ENCODE assay signal across 23 cellular contexts in the genomic region with DNA sequence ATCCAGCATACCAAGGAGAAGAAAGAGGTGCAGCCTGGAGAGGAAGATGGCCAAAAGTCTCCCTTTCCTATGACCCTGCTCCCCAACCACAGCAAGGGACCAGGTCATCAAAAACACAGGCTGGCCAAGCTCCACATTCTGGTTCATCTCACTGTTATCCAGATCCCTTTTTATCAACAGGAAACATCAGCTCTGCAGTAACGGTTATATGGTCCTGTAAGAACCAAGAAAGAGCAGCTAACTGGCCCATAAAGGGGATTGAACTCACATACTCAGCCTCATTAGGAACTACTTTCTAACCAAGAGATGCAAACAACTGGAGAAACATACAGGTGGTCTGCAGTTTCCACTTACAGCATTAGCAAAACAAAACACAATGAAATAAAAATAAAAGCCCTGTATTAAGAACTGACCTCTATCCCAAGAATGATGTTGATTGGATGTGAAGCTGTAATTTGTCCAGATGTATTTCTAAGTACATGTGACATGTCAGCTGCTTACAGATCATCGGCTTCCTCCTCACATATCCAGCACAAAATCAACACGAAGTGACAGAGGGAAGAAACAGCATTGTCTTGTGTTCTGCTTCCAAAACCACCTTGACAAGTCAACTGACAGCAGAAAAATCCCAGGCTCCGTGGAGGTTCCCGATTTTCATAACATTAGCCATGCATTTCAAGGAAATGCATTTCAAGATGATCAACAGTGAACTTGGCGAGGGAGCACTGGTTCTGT.
"Had no signal": no experiment of that assay in that cellular context is flagged by ENCODE, and none has a peak within 500 bp of the region (broad histone marks: within the 10 kb centered on the region; RNA-seq: fewer than 3 reads in every experiment).

No MANE protein-coding gene starts in this region.

- H3K27me3 Mint-ChIP-seq: activated CD4-positive, alpha-beta T cell treated with anti-CD3 and anti-CD28 coated beads for 36 hours; activated CD8-positive, alpha-beta T cell treated with anti-CD3 and anti-CD28 coated beads for 36 hours; activated naive CD4-positive, alpha-beta T cell treated with anti-CD3 and anti-CD28 coated beads, Interleukin-2, amount 10 ng/mL, durations not matched to agents 7 days and 5 days; activated naive CD8-positive, alpha-beta T cell treated with anti-CD3 and anti-CD28 coated beads for 36 hours had no signal

- H3K27ac Mint-ChIP-seq: activated CD4-positive, alpha-beta T cell treated with anti-CD3 and anti-CD28 coated beads for 36 hours; activated CD8-positive, alpha-beta T cell treated with anti-CD3 and anti-CD28 coated beads for 36 hours; activated naive CD4-positive, alpha-beta T cell treated with anti-CD3 and anti-CD28 coated beads, Interleukin-2, amount 10 ng/mL, durations not matched to agents 7 days and 5 days; activated naive CD8-positive, alpha-beta T cell treated with anti-CD3 and anti-CD28 coated beads for 36 hours; activated T-cell treated with anti-CD3 and anti-CD28 coated beads, Interleukin-2, amount 50 U/mL, for 72 hours; activated T-helper 2 cell treated with anti-CD3 and anti-CD28 coated beads, Interferon-gamma antibody, Interleukin-2, Interleukin-4, amounts not matched to agents 10 μg/mL and 5 μg/mL and 100 μg/mL, durations not matched to agents 14 hours and 24 hours and 36 hours; T-helper 1 cell treated with Interleukin-12 subunit alpha and Interleukin-12 subunit beta and Interleukin-4 antibody, amounts not matched to agents 30 μg/mL and 1 μg/mL, for 36 hours had no signal

- H3K36me3 ChIP-seq: brain microvascular endothelial cell, cardiac muscle cell, WERI-Rb-1 had no signal

- H3K27me3 ChIP-seq: brain microvascular endothelial cell, cardiac muscle cell had no signal

- H3K4me3 ChIP-seq: cardiac muscle cell had no signal

- H3K4me3 Mint-ChIP-seq: activated CD4-positive, alpha-beta T cell treated with anti-CD3 and anti-CD28 coated beads for 36 hours; activated CD8-positive, alpha-beta T cell treated with anti-CD3 and anti-CD28 coated beads for 36 hours; activated naive CD4-positive, alpha-beta T cell treated with anti-CD3 and anti-CD28 coated beads, Interleukin-2, amount 10 ng/mL, durations not matched to agents 7 days and 5 days; activated naive CD8-positive, alpha-beta T cell treated with anti-CD3 and anti-CD28 coated beads for 36 hours; activated T-cell treated with anti-CD3 and anti-CD28 coated beads, Interleukin-2, amount 50 U/mL, for 72 hours; T-helper 1 cell treated with Interleukin-12 subunit alpha and Interleukin-12 subunit beta and Interleukin-4 antibody, amounts not matched to agents 30 μg/mL and 1 μg/mL, for 36 hours had no signal

- ATAC-seq: activated CD4-positive, alpha-beta T cell treated with anti-CD3 and anti-CD28 coated beads for 36 hours; activated CD8-positive, alpha-beta T cell treated with anti-CD3 and anti-CD28 coated beads for 36 hours; activated T-cell treated with anti-CD3 and anti-CD28 coated beads, Interleukin-2, amount 50 U/mL, for 72 hours; Right ventricle myocardium inferior had no signal

- H3K27ac ChIP-seq: brain microvascular endothelial cell, cardiac muscle cell, WERI-Rb-1 had no signal

- DNase-seq: activated CD4-positive, alpha-beta T cell treated with anti-CD3 and anti-CD28 coated beads for 36 hours; activated CD8-positive, alpha-beta memory T cell treated with anti-CD3 and anti-CD28 coated beads, Interleukin-2, amount 50 U/mL, for 4 hours; activated CD8-positive, alpha-beta T cell treated with anti-CD3 and anti-CD28 coated beads for 36 hours; activated gamma-delta T cell treated with Interleukin-2 at 50 U/mL for 16 hours; activated naive CD4-positive, alpha-beta T cell treated with anti-CD3 and anti-CD28 coated beads, Interleukin-2, amount 10 ng/mL, durations not matched to agents 7 days and 5 days; activated naive CD8-positive, alpha-beta T cell treated with anti-CD3 and anti-CD28 coated beads for 36 hours; activated T-cell treated with anti-CD3 and anti-CD28 coated beads, Interleukin-2, amount 50 U/mL, for 72 hours; brain microvascular endothelial cell; Kasumi-1; KBM-7; NCI-H1048; NCI-H1930; NCI-H2107; NCI-H345; NCI-H510A; NCI-H526 treated with DMSO at 0.1 percent for 48 hours; NCI-H82; RPMI8226; WERI-Rb-1 had no signal

- H3K36me3 Mint-ChIP-seq: activated naive CD4-positive, alpha-beta T cell treated with anti-CD3 and anti-CD28 coated beads, Interleukin-2, amount 10 ng/mL, durations not matched to agents 7 days and 5 days; activated naive CD8-positive, alpha-beta T cell treated with anti-CD3 and anti-CD28 coated beads for 36 hours had no signal

- H3K9me3 Mint-ChIP-seq: activated CD8-positive, alpha-beta T cell treated with anti-CD3 and anti-CD28 coated beads for 36 hours; activated naive CD4-positive, alpha-beta T cell treated with anti-CD3 and anti-CD28 coated beads, Interleukin-2, amount 10 ng/mL, durations not matched to agents 7 days and 5 days; activated naive CD8-positive, alpha-beta T cell treated with anti-CD3 and anti-CD28 coated beads for 36 hours; activated T-cell treated with anti-CD3 and anti-CD28 coated beads, Interleukin-2, amount 50 U/mL, for 72 hours; activated T-helper 2 cell treated with anti-CD3 and anti-CD28 coated beads, Interferon-gamma antibody, Interleukin-2, Interleukin-4, amounts not matched to agents 10 μg/mL and 5 μg/mL and 100 μg/mL, durations not matched to agents 14 hours and 24 hours and 36 hours; T-helper 1 cell treated with Interleukin-12 subunit alpha and Interleukin-12 subunit beta and Interleukin-4 antibody, amounts not matched to agents 30 μg/mL and 1 μg/mL, for 36 hours had no signal
